In genomic region chr1:200738733-200739498, GRCh38 we compare ENCODE assay signal across 1 cellular context.
TF ChIP-seq lines count a peak whose summit lies in the region.

Gene CAMSAP2, plus strand, starts transcription at chr1:200738893. Its CDS starts 935 bp downstream, at chr1:200739828.

TF ChIP-seq in H1, 55 proteins besides CTCF, POLR2A, EP300 and RAD21:
- no peak for TF ChIP-seq TAF7 (optimal IDR thresholded peaks at IDR 0.05; ENCODE audit: borderline replicate concordance, low read depth, low read length)
- TF ChIP-seq POLR2AphosphoS5 (IDR thresholded peaks at IDR 0.05; ENCODE audit: low read depth, low read length): peak; percentile 73
- TF ChIP-seq KDM4A (IDR thresholded peaks at IDR 0.05; ENCODE audit: low read depth, low read length, severe bottlenecking): peak; percentile 75
- TF ChIP-seq NRF1 (IDR thresholded peaks at IDR 0.05; ENCODE audit: low read depth, low read length): peak; percentile 51
- TF ChIP-seq CEBPB (IDR thresholded peaks at IDR 0.05; ENCODE audit: low read depth, low read length): no peak
- TF ChIP-seq ATF2 (IDR thresholded peaks at IDR 0.05; ENCODE audit: low read length): 0 out of 2 replicates have a peak, but pooled peaks have one; percentile 33
- TF ChIP-seq ASH2L (IDR thresholded peaks at IDR 0.05; ENCODE audit: low read length): peak; percentile 99
- peak; percentile 59 for TF ChIP-seq MAX (IDR thresholded peaks at IDR 0.05)
- peak; percentile 81 for TF ChIP-seq CHD2 (IDR thresholded peaks at IDR 0.05; ENCODE audit: low read length)
- no peak for TF ChIP-seq BRCA1 (IDR thresholded peaks at IDR 0.05; ENCODE audit: low read depth, low read length)
- peak in 1 of 2 experiments; percentile 69; a peak in 1 of 4 replicates for TF ChIP-seq HDAC2 (IDR thresholded peaks at IDR 0.05; ENCODE audit: borderline replicate concordance in 1 of 2, low read depth in 2 of 2, low read length in 2 of 2)
- peak; percentile 77 for TF ChIP-seq CTBP2 (IDR thresholded peaks at IDR 0.05; ENCODE audit: borderline replicate concordance, insufficient read depth, insufficient read length, low read length)
- peak; percentile 99 for TF ChIP-seq RBBP5 (IDR thresholded peaks at IDR 0.05; ENCODE audit: borderline replicate concordance, low read depth, low read length)
- TF ChIP-seq TBP (IDR thresholded peaks at IDR 0.05; ENCODE audit: low read depth, low read length): peak; percentile 54
- no peak for TF ChIP-seq TCF12 (IDR thresholded peaks at IDR 0.05; ENCODE audit: low read depth, low read length)
- peak; percentile 72 for TF ChIP-seq TAF1 (IDR thresholded peaks at IDR 0.05; ENCODE audit: low read depth, low read length)
- no peak; the same call in 1 of the 2 replicates for TF ChIP-seq BACH1 (IDR thresholded peaks at IDR 0.05; ENCODE audit: low read length)
- TF ChIP-seq YY1 (IDR thresholded peaks at IDR 0.05; ENCODE audit: low read depth, low read length): peak; percentile 27; the same call in 1 of the 2 replicates
- TF ChIP-seq PHF8 (conservative IDR thresholded peaks at IDR 0.05; ENCODE audit: low read depth, low read length): peak; percentile 86
- peak; percentile 87 to 89; a peak in 3 of 4 replicates for TF ChIP-seq SIN3A (conservative IDR thresholded peaks at IDR 0.05 in 1 of 2, IDR thresholded peaks at IDR 0.05 in 1 of 2; ENCODE audit: low read depth in 1 of 2, low read length in 2 of 2)
